In genomic region chr17:66713533-66714042, GRCh38 we compare ENCODE assay signal across 9 cellular contexts.
DNase-seq lines count a peak whose midpoint lies in the region; ATAC-seq lines count a peak whose summit lies in the region.
"Had no signal": no experiment of that assay in that cellular context is flagged by ENCODE, and none has a peak within 500 bp of the region (broad histone marks: within the 10 kb centered on the region; RNA-seq: fewer than 3 reads in every experiment).

No MANE protein-coding gene starts in this region.

- POLR2A ChIA-PET in activated CD8-positive, alpha-beta T cell treated with anti-CD3 and anti-CD28 coated beads, Interleukin-2, amount 10 ng/mL, durations not matched to agents 7 days and 5 days (lab: Charles Lee), result no interaction called here

- H3K27ac Mint-ChIP-seq in activated naive CD4-positive, alpha-beta T cell treated with anti-CD3 and anti-CD28 coated beads, Interleukin-2, amount 50 U/mL, for 24 hours, result peak overlapping the region; percentile 68
- no peak overlapping the region for H3K27ac Mint-ChIP-seq in activated naive CD4-positive, alpha-beta T cell treated with anti-CD3 and anti-CD28 coated beads for 36 hours
- H3K27ac Mint-ChIP-seq in activated CD8-positive, alpha-beta T cell treated with anti-CD3 and anti-CD28 coated beads, Interleukin-2, amount 10 ng/mL, durations not matched to agents 7 days and 5 days, result peak overlapping the region; percentile 87
- no peak overlapping the region for H3K27ac Mint-ChIP-seq in stimulated activated memory B cell treated with anti-CD40 and anti-IgM and Interleukin-4, amounts not matched to agents 10 μg/mL and 1 μg/mL and 100 μg/mL, for 72 hours

- CTCF ChIA-PET in activated naive CD4-positive, alpha-beta T cell treated with anti-CD3 and anti-CD28 coated beads for 36 hours (lab: Charles Lee), result interaction anchor here (0.6 to 0.9 kb wide), 4 partner anchors 9 to 519 kb away, joined by 3 to 7 read pairs (median 4); no protein-coding TSS in a partner anchor
- CTCF ChIA-PET in activated CD8-positive, alpha-beta T cell treated with anti-CD3 and anti-CD28 coated beads, Interleukin-2, amount 10 ng/mL, durations not matched to agents 7 days and 5 days (lab: Charles Lee), result interaction anchor here (0.7 to 1.6 kb wide), 6 partner anchors 9 to 508 kb away, joined by 3 to 5 read pairs (median 3); no protein-coding TSS in a partner anchor

- H3K36me3 Mint-ChIP-seq in activated naive CD4-positive, alpha-beta T cell treated with anti-CD3 and anti-CD28 coated beads, Interleukin-2, amount 50 U/mL, for 24 hours, result peaks cover 2% of the 10 kb centered on the region
- H3K36me3 Mint-ChIP-seq in activated naive CD4-positive, alpha-beta T cell treated with anti-CD3 and anti-CD28 coated beads for 36 hours (ENCODE audit: low read depth), result peaks cover 12% of the 10 kb centered on the region
- peaks cover 28% of the 10 kb centered on the region for H3K36me3 Mint-ChIP-seq in activated CD8-positive, alpha-beta T cell treated with anti-CD3 and anti-CD28 coated beads, Interleukin-2, amount 10 ng/mL, durations not matched to agents 7 days and 5 days (ENCODE audit: low read depth)
- no peaks in the 10 kb centered on the region for H3K36me3 Mint-ChIP-seq in stimulated activated memory B cell treated with anti-CD40 and anti-IgM and Interleukin-4, amounts not matched to agents 10 μg/mL and 1 μg/mL and 100 μg/mL, for 72 hours

- peak; percentile 80 for ATAC-seq in HG02798 (IDR thresholded peaks at IDR 0.05; ENCODE audit: poor library complexity, unreplicated experiment)
- peak; percentile 54 for ATAC-seq in activated CD8-positive, alpha-beta T cell treated with anti-CD3 and anti-CD28 coated beads, Interleukin-2, amount 10 ng/mL, durations not matched to agents 7 days and 5 days
- peak; percentile 48 for ATAC-seq in stimulated activated memory B cell treated with anti-CD40 and anti-IgM and Interleukin-4, amounts not matched to agents 10 μg/mL and 1 μg/mL and 100 μg/mL, for 72 hours

- intact Hi-C loops in activated naive CD4-positive, alpha-beta T cell treated with anti-CD3 and anti-CD28 coated beads for 36 hours (cut with micrococcal nuclease), result no loop called here

- H3K27me3 Mint-ChIP-seq in activated naive CD4-positive, alpha-beta T cell treated with anti-CD3 and anti-CD28 coated beads, Interleukin-2, amount 50 U/mL, for 24 hours, result no peaks in the 10 kb centered on the region
- H3K27me3 Mint-ChIP-seq in activated naive CD4-positive, alpha-beta T cell treated with anti-CD3 and anti-CD28 coated beads for 36 hours (ENCODE audit: low read depth), result no peaks in the 10 kb centered on the region
- H3K27me3 Mint-ChIP-seq in activated CD8-positive, alpha-beta T cell treated with anti-CD3 and anti-CD28 coated beads, Interleukin-2, amount 10 ng/mL, durations not matched to agents 7 days and 5 days (ENCODE audit: low read depth), result no peaks in the 10 kb centered on the region
- peaks cover 24% of the 10 kb centered on the region for H3K27me3 Mint-ChIP-seq in stimulated activated memory B cell treated with anti-CD40 and anti-IgM and Interleukin-4, amounts not matched to agents 10 μg/mL and 1 μg/mL and 100 μg/mL, for 72 hours

- no peak overlapping the region for H3K4me3 Mint-ChIP-seq in activated naive CD4-positive, alpha-beta T cell treated with anti-CD3 and anti-CD28 coated beads, Interleukin-2, amount 50 U/mL, for 24 hours
- H3K4me3 Mint-ChIP-seq in activated naive CD4-positive, alpha-beta T cell treated with anti-CD3 and anti-CD28 coated beads for 36 hours, result no peak overlapping the region
- no peak overlapping the region for H3K4me3 Mint-ChIP-seq in activated CD8-positive, alpha-beta T cell treated with anti-CD3 and anti-CD28 coated beads, Interleukin-2, amount 10 ng/mL, durations not matched to agents 7 days and 5 days
- no peak overlapping the region for H3K4me3 Mint-ChIP-seq in stimulated activated memory B cell treated with anti-CD40 and anti-IgM and Interleukin-4, amounts not matched to agents 10 μg/mL and 1 μg/mL and 100 μg/mL, for 72 hours

- peaks cover 38% of the 10 kb centered on the region for H3K4me1 Mint-ChIP-seq in activated naive CD4-positive, alpha-beta T cell treated with anti-CD3 and anti-CD28 coated beads, Interleukin-2, amount 50 U/mL, for 24 hours
- peaks cover 25% of the 10 kb centered on the region for H3K4me1 Mint-ChIP-seq in activated naive CD4-positive, alpha-beta T cell treated with anti-CD3 and anti-CD28 coated beads for 36 hours (ENCODE audit: low read depth)
- peaks cover 57% of the 10 kb centered on the region for H3K4me1 Mint-ChIP-seq in activated CD8-positive, alpha-beta T cell treated with anti-CD3 and anti-CD28 coated beads, Interleukin-2, amount 10 ng/mL, durations not matched to agents 7 days and 5 days (ENCODE audit: low read depth)
- no peaks in the 10 kb centered on the region for H3K4me1 Mint-ChIP-seq in stimulated activated memory B cell treated with anti-CD40 and anti-IgM and Interleukin-4, amounts not matched to agents 10 μg/mL and 1 μg/mL and 100 μg/mL, for 72 hours

- no peak for DNase-seq in activated naive CD4-positive, alpha-beta T cell treated with anti-CD3 and anti-CD28 coated beads for 36 hours
- DNase-seq in activated CD8-positive, alpha-beta T cell treated with anti-CD3 and anti-CD28 coated beads, Interleukin-2, amount 10 ng/mL, durations not matched to agents 7 days and 5 days, result peak; percentile 57
- DNase-seq in NOMO-1 treated with DMSO at 0.1 percent for 48 hours (lab: John Stamatoyannopoulos, UW; ENCODE audit: unreplicated experiment) (no peak), HPDE6-E6E7 (ENCODE audit: extremely low spot score) (no peak), GF-D8 (lab: John Stamatoyannopoulos, UW) (no peak)
- DNase-seq: DND-41 had no signal

- no peaks in the 10 kb centered on the region for H3K9me3 Mint-ChIP-seq in activated naive CD4-positive, alpha-beta T cell treated with anti-CD3 and anti-CD28 coated beads, Interleukin-2, amount 50 U/mL, for 24 hours
- no peaks in the 10 kb centered on the region for H3K9me3 Mint-ChIP-seq in activated naive CD4-positive, alpha-beta T cell treated with anti-CD3 and anti-CD28 coated beads for 36 hours
- no peaks in the 10 kb centered on the region for H3K9me3 Mint-ChIP-seq in activated CD8-positive, alpha-beta T cell treated with anti-CD3 and anti-CD28 coated beads, Interleukin-2, amount 10 ng/mL, durations not matched to agents 7 days and 5 days (ENCODE audit: insufficient read depth)
- no peaks in the 10 kb centered on the region for H3K9me3 Mint-ChIP-seq in stimulated activated memory B cell treated with anti-CD40 and anti-IgM and Interleukin-4, amounts not matched to agents 10 μg/mL and 1 μg/mL and 100 μg/mL, for 72 hours

Comparison
In these comparisons a context has a peak if more than half of its experiments do, and no peak if none do; other contexts are left out.
1. H3K27ac Mint-ChIP-seq: peak in activated naive CD4-positive, alpha-beta T cell treated with anti-CD3 and anti-CD28 coated beads, Interleukin-2, amount 50 U/mL, for 24 hours (single experiment) and activated CD8-positive, alpha-beta T cell treated with anti-CD3 and anti-CD28 coated beads, Interleukin-2, amount 10 ng/mL, durations not matched to agents 7 days and 5 days (single experiment); none in activated naive CD4-positive, alpha-beta T cell treated with anti-CD3 and anti-CD28 coated beads for 36 hours (single experiment) and stimulated activated memory B cell treated with anti-CD40 and anti-IgM and Interleukin-4, amounts not matched to agents 10 μg/mL and 1 μg/mL and 100 μg/mL, for 72 hours (single experiment).
2. Peak in every context shown above with its lines, with median percentiles within 50 percentile points of each other: ATAC-seq.